ENCODE assay signal across 8 cellular contexts in genomic region chr16:4115209-4115940, GRCh38. TPM values are rescaled to one million over a fixed set of nuclear protein-coding genes. Genes with fewer than 3 reads are reported as not detected.
A peak's percentile ranks its signal among the peaks of the same experiment; 100 is the strongest.
DNase-seq lines count a peak whose midpoint lies in the region; ATAC-seq and TF ChIP-seq lines count a peak whose summit lies in the region.
"Had no signal": no experiment of that assay in that cellular context is flagged by ENCODE, and none has a peak within 500 bp of the region (broad histone marks: within the 10 kb centered on the region; RNA-seq: fewer than 3 reads in every experiment).

No MANE protein-coding gene starts in this region.

- WGBS in ovary, 3 donors, result 1 to 3% (median 1%) methylated on average over 61 to 73 of the region's 73 CpGs

- no peak for TF ChIP-seq EP300 in ovary (IDR thresholded peaks at IDR 0.05)

- no peak for TF ChIP-seq POLR2A in ovary (IDR thresholded peaks at IDR 0.05)

- H3K27me3 ChIP-seq in ovary, result no peaks in the 10 kb centered on the region

- peak overlapping the region; percentile 82 for H3K4me3 ChIP-seq in ovary

- in situ Hi-C loops in GM13976 (cut with MboI; ENCODE audit: low sequenced_read_pairs, unreplicated experiment), result no loop called here

- peak; percentile 30 for ATAC-seq in HG03064 (IDR thresholded peaks at IDR 0.05; ENCODE audit: low read depth, unreplicated experiment)
- no peak for ATAC-seq in GM18868 (IDR thresholded peaks at IDR 0.05; ENCODE audit: unreplicated experiment)

- intact Hi-C loops in ovary (cut with DNase I), result loop anchor here in 3 of 4 donors (5.0 to 10.0 kb wide), 3 partner anchors 101 to 131 kb away; no protein-coding TSS in a partner anchor

- H3K9me3 Mint-ChIP-seq in activated naive CD4-positive, alpha-beta T cell treated with anti-CD3 and anti-CD28 coated beads, Interleukin-2, amount 10 ng/mL, durations not matched to agents 7 days and 5 days, result no peaks in the 10 kb centered on the region
- H3K9me3 Mint-ChIP-seq in glutamatergic neuron (ENCODE audit: unreplicated experiment), result peaks cover 3% of the 10 kb centered on the region

- no peak overlapping the region for H3K27ac Mint-ChIP-seq in activated naive CD4-positive, alpha-beta T cell treated with anti-CD3 and anti-CD28 coated beads, Interleukin-2, amount 10 ng/mL, durations not matched to agents 7 days and 5 days
- peak overlapping the region; percentile 43 for H3K27ac Mint-ChIP-seq in glutamatergic neuron (ENCODE audit: unreplicated experiment)

- no peak for TF ChIP-seq CTCF in GM13976 (IDR thresholded peaks at IDR 0.05; ENCODE audit: borderline replicate concordance, control extremely low read depth, extremely low read depth, insufficient read depth, missing control alignments)
- TF ChIP-seq CTCF in glutamatergic neuron (IDR thresholded peaks at IDR 0.05; ENCODE audit: partially characterized antibody, unreplicated experiment), result no peak
- TF ChIP-seq CTCF in ovary (IDR thresholded peaks at IDR 0.05), result no peak

- H3K9me3 ChIP-seq in ovary, result no peaks in the 10 kb centered on the region

- peaks cover 14% of the 10 kb centered on the region for H3K36me3 Mint-ChIP-seq in activated naive CD4-positive, alpha-beta T cell treated with anti-CD3 and anti-CD28 coated beads, Interleukin-2, amount 10 ng/mL, durations not matched to agents 7 days and 5 days
- peaks cover 6% of the 10 kb centered on the region for H3K36me3 Mint-ChIP-seq in glutamatergic neuron (ENCODE audit: unreplicated experiment)

- peak overlapping the region; percentile 71 for H3K4me3 Mint-ChIP-seq in activated naive CD4-positive, alpha-beta T cell treated with anti-CD3 and anti-CD28 coated beads, Interleukin-2, amount 10 ng/mL, durations not matched to agents 7 days and 5 days
- H3K4me3 Mint-ChIP-seq in glutamatergic neuron (ENCODE audit: unreplicated experiment), result peak overlapping the region; percentile 86

- no peaks in the 10 kb centered on the region for H3K36me3 ChIP-seq in ovary

- H3K4me1 ChIP-seq in ovary (ENCODE audit: insufficient read depth), result peaks cover 14% of the 10 kb centered on the region

- H3K4me1 Mint-ChIP-seq in activated naive CD4-positive, alpha-beta T cell treated with anti-CD3 and anti-CD28 coated beads, Interleukin-2, amount 10 ng/mL, durations not matched to agents 7 days and 5 days, result peaks cover 53% of the 10 kb centered on the region
- peaks cover 29% of the 10 kb centered on the region for H3K4me1 Mint-ChIP-seq in glutamatergic neuron (ENCODE audit: low read depth, unreplicated experiment)

- H3K27me3 Mint-ChIP-seq in activated naive CD4-positive, alpha-beta T cell treated with anti-CD3 and anti-CD28 coated beads, Interleukin-2, amount 10 ng/mL, durations not matched to agents 7 days and 5 days, result peaks cover 38% of the 10 kb centered on the region
- peaks cover 10% of the 10 kb centered on the region for H3K27me3 Mint-ChIP-seq in glutamatergic neuron (ENCODE audit: unreplicated experiment)

- peak overlapping the region; percentile 17 to 61 for H3K27ac ChIP-seq in ovary
- H3K27ac ChIP-seq: epithelial cell of prostate had no signal

- DNase-seq in GM13976 (ENCODE audit: low spot score) (peak; percentile 71), glutamatergic neuron (peak; percentile 73), ovary (peak; percentile 44 to 75 (median 58))
- peak; percentile 58 for DNase-seq in activated naive CD4-positive, alpha-beta T cell treated with anti-CD3 and anti-CD28 coated beads, Interleukin-2, amount 10 ng/mL, durations not matched to agents 7 days and 5 days

- CTCF ChIA-PET in activated naive CD4-positive, alpha-beta T cell treated with anti-CD3 and anti-CD28 coated beads, Interleukin-2, amount 10 ng/mL, durations not matched to agents 7 days and 5 days (lab: Charles Lee), result interaction anchor here (0.7 to 1.0 kb wide), 2 partner anchors 133 to 139 kb away, joined by 3 to 7 read pairs; no protein-coding TSS in a partner anchor

TF ChIP-seq in PFSK-1, 5 proteins besides CTCF, POLR2A, EP300 and RAD21:
- TF ChIP-seq SIN3A (IDR thresholded peaks at IDR 0.05; ENCODE audit: borderline replicate concordance, insufficient read depth, low read length) (no peak), FOXP2 (optimal IDR thresholded peaks at IDR 0.05; ENCODE audit: borderline replicate concordance, extremely low read depth, extremely low read length, insufficient read depth) (peak; percentile 6)

RNA-seq across cellular contexts. Expression of gene ADCY9, which starts 0.9 kb away (rescaled TPM):
- 14.4 TPM for polyA plus RNA-seq in PFSK-1 (2012; ENCODE audit: insufficient read length, low read depth)
- total RNA-seq in glutamatergic neuron (ENCODE audit: unreplicated experiment), result 30.4 TPM
- 10 to 100 TPM; 10.7 to 31.3 (median 25.8) TPM for total RNA-seq in ovary
- polyA plus RNA-seq in ovary, result 10 to 100 TPM; 15.1 to 17.8 TPM
